14 cellular contexts compared by ENCODE assay signal in genomic region chr19:55068803-55069136, GRCh38. TPM values are rescaled to one million over a fixed set of nuclear protein-coding genes. Genes with fewer than 3 reads are reported as not detected.
A peak's percentile ranks its signal among the peaks of the same experiment; 100 is the strongest.
DNase-seq lines count a peak whose midpoint lies in the region; ATAC-seq and TF ChIP-seq lines count a peak whose summit lies in the region.
"Had no signal": no experiment of that assay in that cellular context is flagged by ENCODE, and none has a peak within 500 bp of the region (broad histone marks: within the 10 kb centered on the region; RNA-seq: fewer than 3 reads in every experiment).

No MANE protein-coding gene starts in this region.

- H3K4me2 ChIP-seq in H9 (ENCODE audit: insufficient read depth, insufficient read length, low read length) (peak overlapping the region; percentile 86), smooth muscle cell (peak overlapping the region; percentile 80)

- no peak overlapping the region for H3K23ac ChIP-seq in H9 (ENCODE audit: insufficient read length, low read depth, low read length)

- POLR2A ChIA-PET in WTC11 (lab: Charles Lee): interaction anchor here (0.9 kb wide), 1 partner anchor 11 kb away, joined by 3 read pairs; no protein-coding TSS in a partner anchor

- no peak overlapping the region for H2BK5ac ChIP-seq in H9 (ENCODE audit: insufficient read length, low read length)

- no peak for DNase-seq in H9
- DNase-seq in WTC11 (ENCODE audit: low spot score): no peak
- no peak for DNase-seq in smooth muscle cell (lab: John Stamatoyannopoulos, UW; ENCODE audit: unreplicated experiment)
- no peak for DNase-seq in activated effector memory CD4-positive, alpha-beta T cell treated with anti-CD3 and anti-CD28 coated beads, Interleukin-2, amount 50 U/mL, for 16 hours
- DNase-seq in DMS79 (lab: John Stamatoyannopoulos, UW): no peak
- DNase-seq in brain microvascular endothelial cell: no peak
- no peak for DNase-seq in SW 1271 (lab: John Stamatoyannopoulos, UW)
- DNase-seq: activated T-cell treated with anti-CD3 and anti-CD28 coated beads, Interleukin-2, amount 50 U/mL, for 1 hour; effector CD4-positive, alpha-beta T cell; GDM1; stimulated activated CD4-positive, alpha-beta T cell treated with anti-CD3 and anti-CD28 coated beads, Interleukin-2, amount 100 ng/mL, for 48 hours had no signal

- H3K9ac ChIP-seq in H9 (ENCODE audit: extremely low read depth, insufficient read length, low read length): no peak overlapping the region
- H3K9ac ChIP-seq in iPS-15b (ENCODE audit: low read depth, low read length): no peak overlapping the region
- H3K9ac ChIP-seq in smooth muscle cell (ENCODE audit: low read depth): peak overlapping the region; percentile 51

- H3K4me1 ChIP-seq in H9 (ENCODE audit: insufficient read depth, low read length): peaks cover 4% of the 10 kb centered on the region; the same call in 1 of the 2 replicates
- H3K4me1 ChIP-seq in iPS-15b (ENCODE audit: control insufficient read depth, insufficient read depth, low read length): peaks cover 12% of the 10 kb centered on the region
- peaks cover 5% of the 10 kb centered on the region for H3K4me1 ChIP-seq in smooth muscle cell (ENCODE audit: low read depth)
- H3K4me1 ChIP-seq: psoas muscle had no signal

- H2AFZ ChIP-seq in H9 (ENCODE audit: low read length) (no peak overlapping the region), smooth muscle cell (ENCODE audit: low read depth) (no peak overlapping the region)

- H3K36me3 Mint-ChIP-seq in H9 (ENCODE audit: insufficient read depth in 1 of 3, low read depth in 3 of 3) (no peaks in the 10 kb centered on the region), WTC11 (no peaks in the 10 kb centered on the region)
- H3K36me3 Mint-ChIP-seq: stimulated activated memory B cell treated with anti-CD40 and anti-IgM and Interleukin-4, amounts not matched to agents 10 μg/mL and 1 μg/mL and 100 μg/mL, for 72 hours had no signal

- no peaks in the 10 kb centered on the region for H3K36me3 ChIP-seq in iPS-15b (ENCODE audit: control insufficient read depth, insufficient read depth, low read length)
- H3K36me3 ChIP-seq in smooth muscle cell (ENCODE audit: low read depth): no peaks in the 10 kb centered on the region
- no peaks in the 10 kb centered on the region for H3K36me3 ChIP-seq in brain microvascular endothelial cell (replicated peaks)

- no peak overlapping the region for H3T11ph ChIP-seq in H9 (ENCODE audit: low read length)

- H3K4me1 Mint-ChIP-seq in H9 (peaks cover 15 to 22% of the 10 kb centered on the region in 2 experiments), WTC11 (peaks cover 34% of the 10 kb centered on the region)

- H3K27ac Mint-ChIP-seq in H9: no peak overlapping the region
- no peak overlapping the region for H3K27ac Mint-ChIP-seq in WTC11
- H3K27ac Mint-ChIP-seq: stimulated activated memory B cell treated with anti-CD40 and anti-IgM and Interleukin-4, amounts not matched to agents 10 μg/mL and 1 μg/mL and 100 μg/mL, for 72 hours had no signal

- no peak overlapping the region for H3K56ac ChIP-seq in H9 (ENCODE audit: insufficient read length, low read depth, low read length)

- no peak overlapping the region for H3K14ac ChIP-seq in H9 (ENCODE audit: insufficient read depth, low read length)

- in situ Hi-C loops in brain microvascular endothelial cell (cut with HindIII; ENCODE audit: low pct_ligation_motif_present, low sequenced_read_pairs): no loop called here

- H3F3A ChIP-seq in smooth muscle cell (ENCODE audit: low read depth): no peaks in the 10 kb centered on the region

- H2BK120ac ChIP-seq in H9 (ENCODE audit: low read depth, low read length, poor library complexity, severe bottlenecking): no peak overlapping the region

- peaks cover 8% of the 10 kb centered on the region for H3K23me2 ChIP-seq in H9 (ENCODE audit: insufficient read length, low read depth, low read length, poor library complexity, severe bottlenecking)

- H2AK5ac ChIP-seq in H9 (ENCODE audit: insufficient read length, low read length): no peak overlapping the region

- no peak for ATAC-seq in WTC11

- CTCF ChIA-PET in WTC11 (lab: Charles Lee): interaction anchor here (0.8 to 4.8 kb wide), 6 partner anchors 11 to 399 kb away, joined by 3 to 25 read pairs (median 4); partner anchors contain the start of genes DNAAF3 and ISOC2

- H4K91ac ChIP-seq in H9 (ENCODE audit: insufficient read length, low read depth, low read length): no peak overlapping the region

- H3K4me3 ChIP-seq in iPS-15b (ENCODE audit: low read depth, low read length) (peak overlapping the region; percentile 59), smooth muscle cell (peak overlapping the region; percentile 47), brain microvascular endothelial cell (ENCODE audit: low read depth, low read length) (no peak overlapping the region)
- H3K4me3 ChIP-seq: psoas muscle had no signal

- no peak overlapping the region for H4K8ac ChIP-seq in H9 (replicated peaks; ENCODE audit: insufficient read length, low read depth, low read length)

- H2BK15ac ChIP-seq in H9 (ENCODE audit: low read depth, low read length): no peak overlapping the region

- H4K20me1 ChIP-seq in H9 (ENCODE audit: control insufficient read depth, insufficient read depth, insufficient read length) (no peaks in the 10 kb centered on the region), smooth muscle cell (ENCODE audit: low read depth) (no peaks in the 10 kb centered on the region)

- no CpG with 5 or more reads among the region's 6 CpGs for WGBS in H9 (ENCODE audit: extremely low coverage, insufficient read length, low lambda C conversion rate)
- 43% methylated on average over 2 of the region's 6 CpGs for WGBS in smooth muscle cell (ENCODE audit: low lambda C conversion rate)

- peak overlapping the region; percentile 66 to 82 for H3K4me3 Mint-ChIP-seq in H9
- peak overlapping the region; percentile 79 for H3K4me3 Mint-ChIP-seq in WTC11

- H3K79me1 ChIP-seq in H9 (ENCODE audit: insufficient read depth, low read depth, low read length, poor library complexity, severe bottlenecking): no peaks in the 10 kb centered on the region

- no peak overlapping the region for H2BK20ac ChIP-seq in H9 (ENCODE audit: low read depth, low read length, poor library complexity, severe bottlenecking)

- H3K79me2 ChIP-seq in H9 (ENCODE audit: insufficient read depth, low read length): no peaks in the 10 kb centered on the region
- H3K79me2 ChIP-seq in smooth muscle cell (ENCODE audit: low read depth): no peaks in the 10 kb centered on the region

- no peak overlapping the region for H3K18ac ChIP-seq in H9 (ENCODE audit: insufficient read length, low read depth, low read length)

- no peak overlapping the region for H2BK12ac ChIP-seq in H9 (ENCODE audit: insufficient read length, low read depth, low read length)

- no peak overlapping the region for H4K5ac ChIP-seq in H9 (ENCODE audit: insufficient read length, low read depth, low read length)

- H3K9me3 ChIP-seq in H9 (ENCODE audit: control insufficient read depth, low read depth, low read length) (no peaks in the 10 kb centered on the region), iPS-15b (ENCODE audit: control insufficient read depth, insufficient read depth, low read length) (no peaks in the 10 kb centered on the region), smooth muscle cell (replicated peaks; ENCODE audit: low read depth) (no peaks in the 10 kb centered on the region)
- H3K9me3 ChIP-seq: psoas muscle had no signal

- H3K27me3 ChIP-seq in H9 (ENCODE audit: insufficient read depth, low read length): peaks cover 37% of the 10 kb centered on the region
- H3K27me3 ChIP-seq in iPS-15b (ENCODE audit: control insufficient read depth, insufficient read depth, low read length): peaks cover 65% of the 10 kb centered on the region
- H3K27me3 ChIP-seq in smooth muscle cell (ENCODE audit: low read depth): peaks cover 41% of the 10 kb centered on the region
- H3K27me3 ChIP-seq in brain microvascular endothelial cell (replicated peaks): peaks cover 23% of the 10 kb centered on the region

- no peak for TF ChIP-seq CTCF in H9 (conservative IDR thresholded peaks at IDR 0.05)
- TF ChIP-seq CTCF in WTC11 (IDR thresholded peaks at IDR 0.05): no peak
- no peak for TF ChIP-seq CTCF in smooth muscle cell (IDR thresholded peaks at IDR 0.05; ENCODE audit: borderline replicate concordance, insufficient read depth, poor library complexity, severe bottlenecking)
- no peak for TF ChIP-seq CTCF in brain microvascular endothelial cell (IDR thresholded peaks at IDR 0.05; ENCODE audit: low read depth, low read length, missing control alignments)

- H3K4ac ChIP-seq in H9 (ENCODE audit: low read depth, low read length): no peak overlapping the region

- peaks cover 95% of the 10 kb centered on the region for H3K27me3 Mint-ChIP-seq in H9 (ENCODE audit: low read depth)
- peaks cover 96% of the 10 kb centered on the region for H3K27me3 Mint-ChIP-seq in WTC11 (ENCODE audit: low read depth)

- H3K9me3 Mint-ChIP-seq in H9: peaks cover 2% of the 10 kb centered on the region in 2 experiments; a peak in 3 of 5 replicates
- peaks cover 4% of the 10 kb centered on the region; the same call in 1 of the 2 replicates for H3K9me3 Mint-ChIP-seq in WTC11

- H3K27ac ChIP-seq in H9 (ENCODE audit: insufficient read length, low read depth, low read length): no peak overlapping the region
- H3K27ac ChIP-seq in smooth muscle cell (ENCODE audit: low read depth): peak overlapping the region; percentile 74
- no peak overlapping the region for H3K27ac ChIP-seq in brain microvascular endothelial cell
- H3K27ac ChIP-seq: psoas muscle had no signal

TF ChIP-seq in WTC11, 78 proteins besides CTCF, POLR2A, EP300 and RAD21 (continues in another document):
- TF ChIP-seq CDX4 (CRISPR knock-in tag; IDR thresholded peaks at IDR 0.05; ENCODE audit: borderline replicate concordance) (no peak), GRHL2 (CRISPR knock-in tag; IDR thresholded peaks at IDR 0.05; ENCODE audit: insufficient replicate concordance, severe bottlenecking) (no peak)

RNA-seq across cellular contexts. Expression of gene RDH13, which starts 5.8 kb away (rescaled TPM):
- total RNA-seq in H9 (2021) (21.1 and 21.5 TPM in 2 replicates), WTC11 (2021) (35.3 to 39.5 TPM (median 38.4 TPM) in 3 replicates), smooth muscle cell (7.8 and 13.5 TPM in 2 replicates)
- 9.1 and 21.4 TPM in 2 replicates for polyA plus RNA-seq in smooth muscle cell

RNA-seq across cellular contexts. Expression of gene EPS8L1, which starts 6.9 kb away (rescaled TPM):
- total RNA-seq in H9 (2021) (21.2 and 24.0 TPM in 2 replicates), WTC11 (2021) (38.9 to 43.8 TPM (median 42.8 TPM) in 3 replicates), smooth muscle cell (21.4 and 32.9 TPM in 2 replicates)
- polyA plus RNA-seq in smooth muscle cell: 16.8 and 32.6 TPM in 2 replicates

RNA-seq across cellular contexts. Expression of gene GP6, which starts 30.7 kb away (rescaled TPM):
- total RNA-seq in H9 (2021): 0.15 and 0.53 TPM in 2 replicates
- total RNA-seq in WTC11 (2021): 0.41 to 1.1 TPM (median 0.61 TPM) in 3 replicates
- total RNA-seq in smooth muscle cell: 0.09 TPM in 1 of 2 replicates, not detected in the other
- 1.8 TPM in 1 of 2 replicates, not detected in the other for polyA plus RNA-seq in smooth muscle cell

RNA-seq across cellular contexts. Expression of gene PPP1R12C, which starts 48.7 kb away (rescaled TPM):
- total RNA-seq in H9 (2021): 79.9 and 87.7 TPM in 2 replicates
- 88.4 to 99.3 TPM (median 92.3 TPM) in 3 replicates for total RNA-seq in WTC11 (2021)
- 16.8 and 30.5 TPM in 2 replicates for total RNA-seq in smooth muscle cell
- polyA plus RNA-seq in smooth muscle cell: 26.1 and 32.1 TPM in 2 replicates
